ENCODE assay signal across 8 cellular contexts in the genomic region with DNA sequence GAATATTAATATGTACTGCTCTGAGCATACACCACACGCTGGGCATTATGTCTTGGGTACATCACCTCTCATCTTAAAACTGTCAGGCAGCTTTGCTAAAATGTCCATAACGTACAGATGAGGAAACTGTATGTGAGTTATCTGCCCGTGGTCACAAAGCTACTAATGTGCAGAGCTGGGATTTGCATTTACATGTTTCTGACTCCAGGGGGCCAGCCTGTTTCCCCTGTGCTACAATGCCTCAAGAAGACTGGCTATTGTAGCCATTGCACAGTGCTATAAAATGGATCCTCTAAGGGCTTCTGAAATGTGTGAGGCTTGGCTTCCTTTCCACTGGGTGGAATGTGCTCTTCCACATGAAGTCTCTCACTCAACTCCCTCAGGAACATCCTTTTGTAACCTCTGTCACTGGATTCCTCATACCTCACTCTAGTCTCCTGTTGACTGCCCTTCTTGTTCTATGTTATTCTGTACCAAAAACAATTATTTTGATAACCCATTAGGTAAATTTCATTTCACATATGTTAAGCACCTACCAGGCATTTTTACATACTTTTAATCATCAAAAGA.
DNase-seq lines count a peak whose midpoint lies in the region; ATAC-seq and TF ChIP-seq lines count a peak whose summit lies in the region.

No MANE protein-coding gene starts in this region.

- ATAC-seq in GM18498 (IDR thresholded peaks at IDR 0.05; ENCODE audit: unreplicated experiment) (peak; percentile 48), heart left ventricle (no peak), HG03159 (IDR thresholded peaks at IDR 0.05; ENCODE audit: unreplicated experiment) (no peak)

- no peak overlapping the region for H3K4me3 Mint-ChIP-seq in chondrocyte (ENCODE audit: unreplicated experiment)
- no peak overlapping the region for H3K4me3 Mint-ChIP-seq in activated naive CD4-positive, alpha-beta T cell treated with anti-CD3 and anti-CD28 coated beads, Interleukin-2, amount 10 ng/mL, durations not matched to agents 7 days and 5 days

- H3K9me3 ChIP-seq in heart left ventricle: no peaks in the 10 kb centered on the region

- H3K27ac Mint-ChIP-seq in chondrocyte (ENCODE audit: unreplicated experiment): no peak overlapping the region
- H3K27ac Mint-ChIP-seq in activated naive CD4-positive, alpha-beta T cell treated with anti-CD3 and anti-CD28 coated beads, Interleukin-2, amount 10 ng/mL, durations not matched to agents 7 days and 5 days: no peak overlapping the region

- no peaks in the 10 kb centered on the region for H3K4me1 Mint-ChIP-seq in chondrocyte (ENCODE audit: low read depth)
- no peaks in the 10 kb centered on the region for H3K4me1 Mint-ChIP-seq in activated naive CD4-positive, alpha-beta T cell treated with anti-CD3 and anti-CD28 coated beads, Interleukin-2, amount 10 ng/mL, durations not matched to agents 7 days and 5 days

- DNase-seq in A172 (ENCODE audit: low spot score) (peak; percentile 23), LHCN-M2 (ENCODE audit: low read depth) (peak; percentile 24), chondrocyte (ENCODE audit: low spot score) (no peak), GM19240 (ENCODE audit: insufficient read length, low spot score) (no peak), heart left ventricle (no peak)
- DNase-seq in activated naive CD4-positive, alpha-beta T cell treated with anti-CD3 and anti-CD28 coated beads, Interleukin-2, amount 10 ng/mL, durations not matched to agents 7 days and 5 days: no peak

- CTCF ChIA-PET in activated naive CD4-positive, alpha-beta T cell treated with anti-CD3 and anti-CD28 coated beads, Interleukin-2, amount 10 ng/mL, durations not matched to agents 7 days and 5 days (lab: Charles Lee): interaction anchor here (1.3 kb wide), 1 partner anchor 18 kb away, joined by 4 read pairs; no protein-coding TSS in a partner anchor

- H3K4me3 ChIP-seq in heart left ventricle: no peak overlapping the region

- H3K36me3 Mint-ChIP-seq in chondrocyte (ENCODE audit: low read depth): no peaks in the 10 kb centered on the region
- H3K36me3 Mint-ChIP-seq in activated naive CD4-positive, alpha-beta T cell treated with anti-CD3 and anti-CD28 coated beads, Interleukin-2, amount 10 ng/mL, durations not matched to agents 7 days and 5 days: no peaks in the 10 kb centered on the region

- no peak for TF ChIP-seq POLR2A in heart left ventricle (IDR thresholded peaks at IDR 0.05)

- H3K27me3 ChIP-seq in heart left ventricle: peaks cover 0 to 7% (median 0%) of the 10 kb centered on the region in 9 donors

- H3K27ac ChIP-seq in heart left ventricle: no peak overlapping the region

- no peaks in the 10 kb centered on the region for H3K4me1 ChIP-seq in heart left ventricle

- H3K36me3 ChIP-seq in heart left ventricle: no peaks in the 10 kb centered on the region

- no peaks in the 10 kb centered on the region for H3K9me3 Mint-ChIP-seq in chondrocyte (ENCODE audit: low read depth)
- no peaks in the 10 kb centered on the region for H3K9me3 Mint-ChIP-seq in activated naive CD4-positive, alpha-beta T cell treated with anti-CD3 and anti-CD28 coated beads, Interleukin-2, amount 10 ng/mL, durations not matched to agents 7 days and 5 days

- peaks cover 17% of the 10 kb centered on the region for H3K27me3 Mint-ChIP-seq in chondrocyte (ENCODE audit: low read depth)
- H3K27me3 Mint-ChIP-seq in activated naive CD4-positive, alpha-beta T cell treated with anti-CD3 and anti-CD28 coated beads, Interleukin-2, amount 10 ng/mL, durations not matched to agents 7 days and 5 days: no peaks in the 10 kb centered on the region

- WGBS in heart left ventricle, 4 donors: 68 to 78% (median 72%) methylated on average over 3 of the region's 3 CpGs

- TF ChIP-seq CTCF in chondrocyte (IDR thresholded peaks at IDR 0.05) (peak; percentile 54), heart left ventricle (IDR thresholded peaks at IDR 0.05) (no peak)

- intact Hi-C loops in heart left ventricle (cut with DNase I): no loop called here

Comparison
In these comparisons a context has a peak if more than half of its experiments do, and no peak if none do; other contexts are left out.
1. DNase-seq: peak in A172 (single experiment) and LHCN-M2 (single experiment); none in chondrocyte (single experiment), activated naive CD4-positive, alpha-beta T cell treated with anti-CD3 and anti-CD28 coated beads, Interleukin-2, amount 10 ng/mL, durations not matched to agents 7 days and 5 days (single experiment), GM19240 (single experiment) and heart left ventricle (0 of 5).